8 cellular contexts compared by ENCODE assay signal in genomic region chr5:43601454-43602260, GRCh38. TPM values are rescaled to one million over a fixed set of nuclear protein-coding genes. Genes with fewer than 3 reads are reported as not detected.
DNase-seq lines count a peak whose midpoint lies in the region; ATAC-seq and TF ChIP-seq lines count a peak whose summit lies in the region.

No MANE protein-coding gene starts in this region.

- no peak for TF ChIP-seq CTCF in brain microvascular endothelial cell (IDR thresholded peaks at IDR 0.05; ENCODE audit: low read depth, low read length, missing control alignments)

- no peak overlapping the region for H3K4ac ChIP-seq in mesendoderm (ENCODE audit: low read depth, low read length)

- H3K27ac ChIP-seq in brain microvascular endothelial cell (peak overlapping the region; percentile 57), mesendoderm (ENCODE audit: low read depth, low read length) (no peak overlapping the region)

- ATAC-seq in HG02588 (IDR thresholded peaks at IDR 0.05; ENCODE audit: unreplicated experiment), result peak; percentile 26
- ATAC-seq in activated CD4-positive, CD25-positive, alpha-beta regulatory T cell treated with anti-CD3 and anti-CD28 coated beads, Interleukin-2, amount 50 U/mL, for 24 hours, result no peak

- no peak overlapping the region for H3K9ac ChIP-seq in mesendoderm (ENCODE audit: low read length)

- H3K4me3 ChIP-seq in brain microvascular endothelial cell (ENCODE audit: low read depth, low read length) (peak overlapping the region; percentile 82), mesendoderm (ENCODE audit: low read length) (no peak overlapping the region)

- no peaks in the 10 kb centered on the region for H3K4me1 ChIP-seq in mesendoderm (ENCODE audit: control insufficient read depth, low read depth, low read length)

- H3K56ac ChIP-seq in mesendoderm (ENCODE audit: low read length), result no peak overlapping the region

- no peaks in the 10 kb centered on the region for H3K36me3 ChIP-seq in brain microvascular endothelial cell (replicated peaks)
- H3K36me3 ChIP-seq in mesendoderm (ENCODE audit: control insufficient read depth, insufficient read depth, low read length), result no peaks in the 10 kb centered on the region

- no peak overlapping the region for H3K4me2 ChIP-seq in mesendoderm (ENCODE audit: low read length)

- H3K27me3 ChIP-seq in brain microvascular endothelial cell (replicated peaks) (no peaks in the 10 kb centered on the region), mesendoderm (ENCODE audit: insufficient read depth, low read length, poor library complexity) (no peaks in the 10 kb centered on the region)

- no CpG with 5 or more reads among the region's 8 CpGs for WGBS in mesendoderm (ENCODE audit: extremely low coverage, insufficient coverage, low lambda C conversion rate)

- in situ Hi-C loops in brain microvascular endothelial cell (cut with HindIII; ENCODE audit: low pct_ligation_motif_present, low sequenced_read_pairs), result no loop called here

- H4K8ac ChIP-seq in mesendoderm (ENCODE audit: low read depth, low read length), result no peak overlapping the region

- no peaks in the 10 kb centered on the region for H3K79me2 ChIP-seq in mesendoderm (ENCODE audit: control insufficient read depth, insufficient read depth, low read length)

- no peak overlapping the region for H3K18ac ChIP-seq in mesendoderm (ENCODE audit: low read length)

- H2BK120ac ChIP-seq in mesendoderm (ENCODE audit: low read depth, low read length), result no peak overlapping the region

- H4K5ac ChIP-seq in mesendoderm (ENCODE audit: low read length), result no peak overlapping the region

- peak; percentile 54 for DNase-seq in NOMO-1 treated with DMSO at 0.1 percent for 48 hours (lab: John Stamatoyannopoulos, UW; ENCODE audit: unreplicated experiment)
- DNase-seq in NOMO-1 treated with dmso at 0.1 percent for 144 hours (lab: John Stamatoyannopoulos, UW; ENCODE audit: unreplicated experiment), result no peak
- peak; percentile 3 for DNase-seq in NCI-H510A (lab: John Stamatoyannopoulos, UW)
- peak; percentile 26 for DNase-seq in brain microvascular endothelial cell
- peak; percentile 10 for DNase-seq in mesendoderm
- DNase-seq in SW 1271 (lab: John Stamatoyannopoulos, UW), result no peak

- no peak overlapping the region for H2AK5ac ChIP-seq in mesendoderm (ENCODE audit: low read length)

- no peak overlapping the region for H2BK15ac ChIP-seq in mesendoderm (replicated peaks; ENCODE audit: low read depth)

- no peak overlapping the region for H2BK5ac ChIP-seq in mesendoderm (ENCODE audit: low read length)

- no peaks in the 10 kb centered on the region for H3K79me1 ChIP-seq in mesendoderm (ENCODE audit: low read length)

- no peak overlapping the region for H3K23ac ChIP-seq in mesendoderm (ENCODE audit: low read length)

RNA-seq across cellular contexts. Expression of gene NNT, which starts 1.3 kb away (rescaled TPM):
- polyA plus RNA-seq in mesendoderm (2013, experiment 1 of 2), result 7.2 TPM
- polyA plus RNA-seq in mesendoderm (2013, experiment 2 of 2), result 7.0 TPM

RNA-seq across cellular contexts. Expression of gene PAIP1, which starts 44.8 kb away (rescaled TPM):
- 82.6 TPM for polyA plus RNA-seq in mesendoderm (2013, experiment 1 of 2)
- 83.9 TPM for polyA plus RNA-seq in mesendoderm (2013, experiment 2 of 2)

Comparison
In these comparisons a context has a peak if more than half of its experiments do, and no peak if none do; other contexts are left out.
1. DNase-seq: peak in NOMO-1 treated with DMSO at 0.1 percent for 48 hours (single experiment), NCI-H510A (single experiment), brain microvascular endothelial cell (single experiment) and mesendoderm (single experiment); none in NOMO-1 treated with dmso at 0.1 percent for 144 hours (single experiment) and SW 1271 (0 of 2).